In genomic region chr3:125055913-125056705, GRCh38 we compare ENCODE assay signal across 8 cellular contexts. TPM values are rescaled to one million over a fixed set of nuclear protein-coding genes. Genes with fewer than 3 reads are reported as not detected.
A peak's percentile ranks its signal among the peaks of the same experiment; 100 is the strongest.
DNase-seq lines count a peak whose midpoint lies in the region; ATAC-seq and TF ChIP-seq lines count a peak whose summit lies in the region.

Gene HEG1 (minus strand): TSS chr3:125055997. CDS start chr3:125055890, 107 bp downstream.

- CTCF ChIA-PET in IMR-90 (lab: Yijun Ruan, JAX), result interaction anchor here (1.2 to 1.4 kb wide), 2 partner anchors 51 to 108 kb away, joined by 3 to 4 read pairs; no protein-coding TSS in a partner anchor

- peak within 1 kb of the TSS; percentile 94 for H3K9ac ChIP-seq in IMR-90 (ENCODE audit: low read depth, low read length)

- H3K56ac ChIP-seq in IMR-90 (ENCODE audit: extremely low read depth, insufficient read depth, low read length), result peak within 1 kb of the TSS; percentile 86

- peak within 1 kb of the TSS; percentile 95 for H2BK5ac ChIP-seq in IMR-90 (ENCODE audit: low read depth, low read length, poor library complexity, severe bottlenecking)

- H2AK9ac ChIP-seq in IMR-90 (replicated peaks; ENCODE audit: low read depth, low read length, poor library complexity), result peak within 1 kb of the TSS; percentile 81

- peaks cover 5% of the 10 kb centered on the region; the same call in 1 of the 2 replicates for H3K36me3 ChIP-seq in IMR-90 (ENCODE audit: control insufficient read depth, insufficient read depth, low read length)
- H3K36me3 ChIP-seq in aorta (ENCODE audit: control insufficient read depth in 1 of 2, insufficient read depth in 2 of 2, low read length in 1 of 2), result no peaks in the 10 kb centered on the region

- peak within 1 kb of the TSS; percentile 86 for H3K23ac ChIP-seq in IMR-90 (ENCODE audit: low read depth, low read length)

- peak within 1 kb of the TSS; percentile 87 for H2BK20ac ChIP-seq in IMR-90 (ENCODE audit: low read depth, low read length)

- TF ChIP-seq CTCF in IMR-90 (conservative IDR thresholded peaks at IDR 0.05; ENCODE audit: low read depth, low read length), result no peak

- H3K27ac ChIP-seq in IMR-90 (ENCODE audit: insufficient read depth, low read length) (peak within 1 kb of the TSS; percentile 94), aorta (ENCODE audit: low read depth in 1 of 2, low read length in 2 of 2) (peak within 1 kb of the TSS; percentile 97 to 99)

- 1% methylated on average over 27 of the region's 67 CpGs; no CpG with 5 or more reads in 1 of the 2 experiments for WGBS in IMR-90 (ENCODE audit: extremely low coverage in 2 of 2, insufficient read length in 1 of 2), 2 experiments
- WGBS in aorta, 2 donors, result 1% methylated on average over 48 to 67 of the region's 67 CpGs

- peaks cover 30% of the 10 kb centered on the region for H4K20me1 ChIP-seq in IMR-90 (ENCODE audit: insufficient read depth, low read length)

- TF ChIP-seq POLR2A in IMR-90 (IDR thresholded peaks at IDR 0.05; ENCODE audit: low read depth, low read length), result peak; percentile 55; the same call in 1 of the 2 replicates

- peak within 1 kb of the TSS; percentile 79 for H2AFZ ChIP-seq in IMR-90 (replicated peaks; ENCODE audit: low read length, poor library complexity)

- H3K4me2 ChIP-seq in IMR-90 (ENCODE audit: low read depth, low read length), result peak within 1 kb of the TSS; percentile 95

- H3K4me3 ChIP-seq in IMR-90 (ENCODE audit: insufficient read depth, low read depth, low read length) (peak within 1 kb of the TSS; percentile 96), aorta (ENCODE audit: low read length in 2 of 2) (peak within 1 kb of the TSS; percentile 98)

- POLR2A ChIA-PET in IMR-90 (lab: Charles Lee; ENCODE audit: unreplicated experiment), result no interaction called here

- no peak for TF ChIP-seq RAD21 in IMR-90 (IDR thresholded peaks at IDR 0.05; ENCODE audit: low read length)

- H4K8ac ChIP-seq in IMR-90 (ENCODE audit: low read depth in 2 of 2, low read length in 2 of 2), result peak within 1 kb of the TSS; percentile 19 to 70; a peak in 3 of 4 replicates

- H4K5ac ChIP-seq in IMR-90 (ENCODE audit: low read depth, low read length), result peak within 1 kb of the TSS; percentile 76

- peak within 1 kb of the TSS; percentile 91 for H3K18ac ChIP-seq in IMR-90 (ENCODE audit: low read depth, low read length)

- peak within 1 kb of the TSS; percentile 82 for H2AK5ac ChIP-seq in IMR-90 (ENCODE audit: low read depth, low read length)

- H3K27me3 ChIP-seq in IMR-90 (ENCODE audit: control insufficient read depth, insufficient read depth, low read length), result no peaks in the 10 kb centered on the region
- H3K27me3 ChIP-seq in aorta (ENCODE audit: control insufficient read depth in 1 of 2, insufficient read depth in 2 of 2, low read length in 1 of 2), result no peaks in the 10 kb centered on the region

- in situ Hi-C loops in IMR-90 (cut with MboI; ENCODE audit: low sequenced_read_pairs), result no loop called here

- DNase-seq in COLO829 (ENCODE audit: low spot score) (peak; percentile 70), IMR-90 (peak; percentile 77), T-helper 2 cell (peak; percentile 51 to 80 (median 65)), anterior cingulate cortex (lab: John Stamatoyannopoulos, UW) (peak in 53 of 58 donors; percentile 18 to 92 (median 66)), hepatic stellate cell (ENCODE audit: low spot score) (peak; percentile 89), retina (peak; percentile 74), aorta (peak; percentile 95 to 97)

- H3K4ac ChIP-seq in IMR-90 (ENCODE audit: low read depth, low read length), result peak within 1 kb of the TSS; percentile 83

- no TSS peak for BruUV-seq in IMR-90 (replicated peaks; lab: Mats Ljungman, UMichigan)

- H3K9me1 ChIP-seq in IMR-90 (ENCODE audit: insufficient read depth, low read length), result peaks cover 23% of the 10 kb centered on the region

- peak within 1 kb of the TSS; percentile 84 for H4K91ac ChIP-seq in IMR-90 (ENCODE audit: insufficient read depth, low read depth, low read length)

- ATAC-seq in GM21367 (IDR thresholded peaks at IDR 0.05; ENCODE audit: unreplicated experiment) (peak; percentile 54), IMR-90 (ENCODE audit: low read depth) (peak; percentile 73), aorta (ENCODE audit: low FRiP score) (peak; percentile 92)

- H3K9me3 ChIP-seq in IMR-90 (ENCODE audit: control insufficient read depth, insufficient read depth, low read length) (no peaks in the 10 kb centered on the region), aorta (ENCODE audit: control insufficient read depth, low read length) (no peaks in the 10 kb centered on the region)

- H3K79me1 ChIP-seq in IMR-90 (ENCODE audit: low read depth in 1 of 2, low read length in 2 of 2), result peaks cover 11 to 36% of the 10 kb centered on the region in 2 experiments; a peak in 3 of 4 replicates

- dilution Hi-C loops in IMR-90 (cut with HindIII; ENCODE audit: low sequenced_read_pairs, unreplicated experiment), result no loop called here

- H3K4me1 ChIP-seq in IMR-90 (ENCODE audit: control insufficient read depth, insufficient read depth, low read length), result peaks cover 32% of the 10 kb centered on the region
- peaks cover 6 to 11% of the 10 kb centered on the region in 2 donors for H3K4me1 ChIP-seq in aorta (ENCODE audit: control insufficient read depth in 1 of 2, insufficient read depth in 2 of 2, low read length in 2 of 2)

- intact Hi-C loops in IMR-90 (cut with micrococcal nuclease) (loop anchor here (1.0 to 2.0 kb wide), 3 partner anchors 47 to 383 kb away; partner anchors contain the start of gene ZNF148), aorta (cut with DNase I) (loop anchor here in 1 of 2 donors (2.0 to 5.0 kb wide), 2 partner anchors 51 to 87 kb away; no protein-coding TSS in a partner anchor)

- peak within 1 kb of the TSS; percentile 88 for H2BK15ac ChIP-seq in IMR-90 (ENCODE audit: low read depth, low read length)

- peak within 1 kb of the TSS; percentile 80 for H3K14ac ChIP-seq in IMR-90 (replicated peaks; ENCODE audit: low read depth, low read length)

- H2BK120ac ChIP-seq in IMR-90 (ENCODE audit: low read depth, low read length), result peak within 1 kb of the TSS; percentile 86

TF ChIP-seq in IMR-90, 13 proteins besides CTCF, POLR2A, EP300 and RAD21:
- no peak for TF ChIP-seq USF2 (IDR thresholded peaks at IDR 0.05; ENCODE audit: low read depth, low read length)
- peak; percentile 81 for TF ChIP-seq MXI1 (IDR thresholded peaks at IDR 0.05; ENCODE audit: borderline replicate concordance, low read depth, low read length)
- TF ChIP-seq CEBPB (IDR thresholded peaks at IDR 0.05; ENCODE audit: low read depth, low read length), result peak; percentile 66
- peak; percentile 84 for TF ChIP-seq MAZ (IDR thresholded peaks at IDR 0.05; ENCODE audit: borderline replicate concordance, low read depth, low read length)
- TF ChIP-seq MAFK (IDR thresholded peaks at IDR 0.05; ENCODE audit: low read depth, low read length), result no peak
- no peak for TF ChIP-seq SMC3 (IDR thresholded peaks at IDR 0.05; ENCODE audit: low read depth, low read length)
- no peak for TF ChIP-seq ELK1 (IDR thresholded peaks at IDR 0.05; ENCODE audit: borderline replicate concordance, low read depth, low read length)
- 0 out of 2 replicates have a peak, but pooled peaks have one; percentile 17 for TF ChIP-seq FOS (IDR thresholded peaks at IDR 0.05; ENCODE audit: low read depth, low read length)
- TF ChIP-seq CHD1 (IDR thresholded peaks at IDR 0.05; ENCODE audit: low read depth, low read length), result 0 out of 2 replicates have a peak, but pooled peaks have one; percentile 74
- no peak for TF ChIP-seq RFX5 (IDR thresholded peaks at IDR 0.05; ENCODE audit: low read depth, low read length)
- TF ChIP-seq RCOR1 (IDR thresholded peaks at IDR 0.05; ENCODE audit: insufficient replicate concordance, low read length), result no peak
- TF ChIP-seq NFE2L2 (IDR thresholded peaks at IDR 0.05; ENCODE audit: low read depth, low read length), result no peak
- TF ChIP-seq BHLHE40 (IDR thresholded peaks at IDR 0.05; ENCODE audit: low read depth, low read length), result peak; percentile 34; the same call in 1 of the 2 replicates

RNA-seq across cellular contexts. Expression of gene HEG1, which starts in this region (rescaled TPM):
- total RNA-seq in IMR-90 (2012; rRNA removed) (23.9 and 25.6 TPM in 2 replicates), aorta (100 to 1,000 TPM in 1 of 2 donors, 10 to 100 TPM in 1; 99.3 to 204 TPM)
- polyA plus RNA-seq in IMR-90 (2012; rRNA removed) (36.3 and 43.4 TPM in 2 replicates), aorta (10 to 100 TPM in 1 of 2 donors, 1 to 10 TPM in 1; 4.9 to 12.0 TPM)
- 26.1 and 37.9 TPM in 2 replicates for polyA plus RNA-seq in IMR-90 (2012; cell fraction: cytosol; rRNA removed)
- 30.7 and 53.5 TPM in 2 replicates for polyA plus RNA-seq in IMR-90 (2012; cell fraction: nucleus; rRNA removed; ENCODE audit: low replicate concordance)

Comparison
In these comparisons a context has a peak if more than half of its experiments do, and no peak if none do; other contexts are left out.
1. Peak in every context shown above with its lines: DNase-seq, ATAC-seq, H3K4me3 ChIP-seq and H3K27ac ChIP-seq.